Comparison of ENCODE assay signal across 8 cellular contexts in the genomic region with DNA sequence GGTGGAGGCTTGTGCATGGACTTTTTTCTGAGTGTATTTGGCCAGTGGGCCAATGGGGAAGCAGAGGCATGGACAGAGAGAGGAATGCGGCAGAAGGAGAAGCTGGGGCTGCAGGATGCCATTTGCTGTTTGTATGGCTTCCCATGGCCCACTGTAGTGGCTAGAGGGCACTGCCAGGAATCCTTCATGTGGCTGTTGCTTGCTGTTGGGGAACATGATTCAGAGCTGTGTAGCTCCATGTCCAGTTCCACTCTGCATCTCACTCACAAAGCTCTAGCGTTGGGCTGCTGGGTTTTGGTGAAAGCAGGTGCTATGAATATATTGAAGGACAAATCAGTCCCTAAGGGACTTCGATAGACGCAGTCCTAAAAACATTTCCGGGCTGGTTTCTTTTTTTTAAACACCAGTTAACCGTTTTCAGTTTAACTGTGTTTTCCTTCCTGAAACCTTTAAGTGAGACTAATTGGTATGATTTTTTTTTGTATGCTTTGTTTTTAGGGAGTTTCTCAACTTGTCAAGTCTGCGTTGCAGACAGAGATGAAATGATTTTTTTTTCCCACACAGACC. TPM values are rescaled to one million over a fixed set of nuclear protein-coding genes. Genes with fewer than 3 reads are reported as not detected.
A peak's percentile ranks its signal among the peaks of the same experiment; 100 is the strongest.
DNase-seq lines count a peak whose midpoint lies in the region; ATAC-seq and TF ChIP-seq lines count a peak whose summit lies in the region.

No MANE protein-coding gene starts in this region.

- H3K4me3 ChIP-seq in ascending aorta (no peak overlapping the region), neural progenitor cell (no peak overlapping the region), mucosa of descending colon (no peak overlapping the region)

- H3K36me3 Mint-ChIP-seq in neural progenitor cell, result no peaks in the 10 kb centered on the region
- no peaks in the 10 kb centered on the region for H3K36me3 Mint-ChIP-seq in glutamatergic neuron (ENCODE audit: unreplicated experiment)

- H3K4me1 Mint-ChIP-seq in neural progenitor cell, result peaks cover 17% of the 10 kb centered on the region
- no peaks in the 10 kb centered on the region for H3K4me1 Mint-ChIP-seq in glutamatergic neuron (ENCODE audit: low read depth, unreplicated experiment)

- no peak overlapping the region for H3K4me3 Mint-ChIP-seq in neural progenitor cell
- no peak overlapping the region for H3K4me3 Mint-ChIP-seq in glutamatergic neuron (ENCODE audit: unreplicated experiment)

- H3K36me3 ChIP-seq in ascending aorta (peaks cover 0 to 9% of the 10 kb centered on the region in 2 donors), neural progenitor cell (no peaks in the 10 kb centered on the region), mucosa of descending colon (ENCODE audit: low read depth) (no peaks in the 10 kb centered on the region)

- no peaks in the 10 kb centered on the region for H3F3A ChIP-seq in neural progenitor cell (ENCODE audit: low read depth)

- intact Hi-C loops in ascending aorta (cut with DNase I) (loop anchor here (5.0 kb wide), 1 partner anchor 33 kb away; no protein-coding TSS in a partner anchor), mucosa of descending colon (cut with DNase I, micrococcal nuclease) (loop anchor here in 1 of 2 donors (10.0 kb wide), 1 partner anchor 74 kb away; the partner anchor contains the start of gene IRF1)

- H3K27me3 Mint-ChIP-seq in neural progenitor cell (ENCODE audit: insufficient read depth, low read depth) (peaks cover 11% of the 10 kb centered on the region), glutamatergic neuron (ENCODE audit: unreplicated experiment) (no peaks in the 10 kb centered on the region)

- peak; percentile 26 for DNase-seq in activated naive CD4-positive, alpha-beta T cell treated with Interleukin-2 at 50 U/mL for 16 hours
- no peak for DNase-seq in activated naive CD4-positive, alpha-beta T cell (lab: John Stamatoyannopoulos, UW)
- DNase-seq in ascending aorta (ENCODE audit: low spot score in 2 of 2), result no peak
- no peak for DNase-seq in neural progenitor cell (ENCODE audit: low spot score)
- no peak for DNase-seq in DMS153 (lab: John Stamatoyannopoulos, UW)
- DNase-seq in mucosa of descending colon, result no peak
- DNase-seq in glutamatergic neuron, result no peak

- no peak overlapping the region for H3K9ac ChIP-seq in neural progenitor cell

- no peak overlapping the region for H3K27ac Mint-ChIP-seq in neural progenitor cell
- H3K27ac Mint-ChIP-seq in glutamatergic neuron (ENCODE audit: unreplicated experiment), result no peak overlapping the region

- no peak overlapping the region for H3K4me2 ChIP-seq in neural progenitor cell

- H4K20me1 ChIP-seq in neural progenitor cell (ENCODE audit: low read depth), result no peaks in the 10 kb centered on the region

- no peaks in the 10 kb centered on the region for H3K27me3 ChIP-seq in ascending aorta
- no peaks in the 10 kb centered on the region for H3K27me3 ChIP-seq in neural progenitor cell

- H2AFZ ChIP-seq in neural progenitor cell (replicated peaks), result peak overlapping the region; percentile 99

- H3K27ac ChIP-seq in ascending aorta, result peak overlapping the region; percentile 75 to 76
- H3K27ac ChIP-seq in neural progenitor cell, result no peak overlapping the region

- no peaks in the 10 kb centered on the region for H3K79me2 ChIP-seq in neural progenitor cell (ENCODE audit: low read depth)

- H3K9me3 Mint-ChIP-seq in neural progenitor cell (no peaks in the 10 kb centered on the region), glutamatergic neuron (ENCODE audit: unreplicated experiment) (no peaks in the 10 kb centered on the region)

- ATAC-seq in HG03378 (IDR thresholded peaks at IDR 0.05; ENCODE audit: unreplicated experiment) (peak; percentile 43), mucosa of descending colon (no peak)

- H3K4me1 ChIP-seq in ascending aorta (peaks cover 19 to 68% of the 10 kb centered on the region in 2 donors), neural progenitor cell (peaks cover 12% of the 10 kb centered on the region), mucosa of descending colon (ENCODE audit: low read depth) (peaks cover 85% of the 10 kb centered on the region)

- no peaks in the 10 kb centered on the region for H3K9me3 ChIP-seq in ascending aorta
- H3K9me3 ChIP-seq in neural progenitor cell (ENCODE audit: low read depth), result no peaks in the 10 kb centered on the region
- H3K9me3 ChIP-seq in mucosa of descending colon, result no peaks in the 10 kb centered on the region

- TF ChIP-seq CTCF in ascending aorta (IDR thresholded peaks at IDR 0.05) (no peak), neural progenitor cell (IDR thresholded peaks at IDR 0.05) (no peak), mucosa of descending colon (IDR thresholded peaks at IDR 0.05) (no peak), glutamatergic neuron (IDR thresholded peaks at IDR 0.05; ENCODE audit: partially characterized antibody, unreplicated experiment) (no peak)

RNA-seq across cellular contexts. Expression of gene SLC22A5, which starts 51.3 kb away (rescaled TPM):
- total RNA-seq in ascending aorta (11.9 TPM), neural progenitor cell (ENCODE audit: low replicate concordance) (3.1 and 4.3 TPM in 2 replicates), mucosa of descending colon (10 to 100 TPM; 27.9 to 95.4 (median 29.4) TPM), glutamatergic neuron (ENCODE audit: unreplicated experiment) (0.81 TPM)
